ENCODE assay signal across 21 cellular contexts in genomic region chr16:51450913-51451312, GRCh38.
DNase-seq lines count a peak whose midpoint lies in the region; ATAC-seq, FAIRE-seq and TF ChIP-seq lines count a peak whose summit lies in the region.
"Had no signal": no experiment of that assay in that cellular context is flagged by ENCODE, and none has a peak within 500 bp of the region (broad histone marks: within the 10 kb centered on the region; RNA-seq: fewer than 3 reads in every experiment).

No MANE protein-coding gene starts in this region.

- H3K27ac Mint-ChIP-seq in Calu3 (ENCODE audit: unreplicated experiment), result peak overlapping the region; percentile 45
- H3K27ac Mint-ChIP-seq: CD4-positive, CD25-positive, alpha-beta regulatory T cell had no signal

- TF ChIP-seq CTCF in Calu3 (IDR thresholded peaks at IDR 0.05; ENCODE audit: unreplicated experiment) (no peak), esophagus muscularis mucosa (IDR thresholded peaks at IDR 0.05) (no peak), HepG2 (CRISPR knock-in tag; IDR thresholded peaks at IDR 0.05) (no peak), parathyroid adenoma (IDR thresholded peaks at IDR 0.05) (no peak)

- H4K20me1 ChIP-seq in HepG2 (ENCODE audit: insufficient read depth, low read length), result no peaks in the 10 kb centered on the region

- H3K4me1 Mint-ChIP-seq in Calu3 (ENCODE audit: low read depth, unreplicated experiment), result peaks cover 21% of the 10 kb centered on the region
- H3K4me1 Mint-ChIP-seq: CD4-positive, CD25-positive, alpha-beta regulatory T cell had no signal

- no peak overlapping the region for H3K4me2 ChIP-seq in HepG2 (ENCODE audit: low read depth, low read length)
- H3K4me2 ChIP-seq in parathyroid adenoma (ENCODE audit: low read length), result peak overlapping the region; percentile 34

- no peak overlapping the region for H3K4me3 Mint-ChIP-seq in Calu3 (ENCODE audit: low read depth, unreplicated experiment)
- H3K4me3 Mint-ChIP-seq: CD4-positive, CD25-positive, alpha-beta regulatory T cell had no signal

- no TSS peak for BruUV-seq in Calu3 (replicated peaks; lab: Mats Ljungman, UMichigan)
- BruUV-seq in HepG2 (replicated peaks; lab: Mats Ljungman, UMichigan), result no TSS peak

- TF ChIP-seq EP300 in esophagus muscularis mucosa (IDR thresholded peaks at IDR 0.05) (no peak), HepG2 (IDR thresholded peaks at IDR 0.05; ENCODE audit: low read depth in 2 of 2, low read length in 2 of 2) (no peak), HepG2 (CRISPR knock-in tag; IDR thresholded peaks at IDR 0.05; ENCODE audit: borderline replicate concordance) (no peak)

- ATAC-seq in HepG2 (peak; percentile 43; the same call in 2 of the 3 replicates), GM18873 (IDR thresholded peaks at IDR 0.05; ENCODE audit: low FRiP score, unreplicated experiment) (no peak)
- ATAC-seq: GM12878, HCT116 had no signal

- no peak for TF ChIP-seq POLR2A in esophagus muscularis mucosa (IDR thresholded peaks at IDR 0.05; ENCODE audit: low read depth)
- TF ChIP-seq POLR2A in HepG2 (IDR thresholded peaks at IDR 0.05; ENCODE audit: insufficient read depth in 1 of 2, low read depth in 2 of 2, low read length in 2 of 2), result no peak

- H3K9ac ChIP-seq in HepG2 (ENCODE audit: insufficient read depth, low read depth, low read length) (no peak overlapping the region), parathyroid adenoma (no peak overlapping the region)

- H3K36me3 ChIP-seq in esophagus muscularis mucosa (no peaks in the 10 kb centered on the region), HepG2 (replicated peaks in 1 of 2; ENCODE audit: control insufficient read depth in 1 of 2, insufficient read depth in 2 of 2, low read length in 2 of 2) (no peaks in the 10 kb centered on the region), parathyroid adenoma (ENCODE audit: control insufficient read depth, insufficient read depth, low read length) (no peaks in the 10 kb centered on the region)
- H3K36me3 ChIP-seq: BE2C, Peyer's patch had no signal

- no peak for FAIRE-seq in HepG2 (lab: Jason Lieb, UNC)
- FAIRE-seq: GM12878 had no signal

- H3K79me2 ChIP-seq in HepG2 (ENCODE audit: insufficient read depth, low read length) (no peaks in the 10 kb centered on the region), parathyroid adenoma (no peaks in the 10 kb centered on the region)

- H3K9me3 ChIP-seq in esophagus muscularis mucosa (no peaks in the 10 kb centered on the region), HepG2 (ENCODE audit: low read length) (no peaks in the 10 kb centered on the region), parathyroid adenoma (ENCODE audit: control insufficient read depth, low read length) (no peaks in the 10 kb centered on the region)
- H3K9me3 ChIP-seq: BE2C, Peyer's patch had no signal

- H2AFZ ChIP-seq in HepG2 (ENCODE audit: low read length), result no peak overlapping the region
- H2AFZ ChIP-seq in parathyroid adenoma, result peak overlapping the region; percentile 72

- H3K27ac ChIP-seq in esophagus muscularis mucosa (replicated peaks in 1 of 4), result no peak overlapping the region
- H3K27ac ChIP-seq in HepG2 (ENCODE audit: extremely low read length, insufficient read depth, low read length), result no peak overlapping the region
- no peak overlapping the region for H3K27ac ChIP-seq in parathyroid adenoma
- H3K27ac ChIP-seq: Peyer's patch had no signal

- H3K9me3 Mint-ChIP-seq in Calu3 (ENCODE audit: low read depth, unreplicated experiment), result peaks cover 2% of the 10 kb centered on the region

- intact Hi-C loops in Calu3 (cut with micrococcal nuclease; ENCODE audit: unreplicated experiment), result no loop called here
- intact Hi-C loops in esophagus muscularis mucosa (cut with DNase I), result no loop called here
- intact Hi-C loops in HepG2 (cut with micrococcal nuclease; ENCODE audit: unreplicated experiment), result no loop called here

- no peaks in the 10 kb centered on the region for H3K36me3 Mint-ChIP-seq in Calu3 (ENCODE audit: insufficient read depth, unreplicated experiment)
- H3K36me3 Mint-ChIP-seq: CD4-positive, CD25-positive, alpha-beta regulatory T cell had no signal

- H3K4me3 ChIP-seq in esophagus muscularis mucosa (no peak overlapping the region), HepG2 (replicated peaks in 1 of 3; ENCODE audit: insufficient read depth in 1 of 3, low read depth in 2 of 3, low read length in 3 of 3) (no peak overlapping the region), parathyroid adenoma (ENCODE audit: low read depth, low read length) (no peak overlapping the region)
- H3K4me3 ChIP-seq: GM12878, Peyer's patch had no signal

- CTCF ChIA-PET in Calu3 (lab: Charles Lee), result no interaction called here
- CTCF ChIA-PET in HepG2 (lab: Yijun Ruan, JAX; ENCODE audit: low intra/inter-chr PET ratio, low total read pairs), result no interaction called here

- in situ Hi-C loops in HepG2 (cut with HindIII; ENCODE audit: extremely low pct_ligation_motif_present, low pct_unique_long_range_greater_than_20kb), result no loop called here

- TF ChIP-seq RAD21 in HepG2 (CRISPR knock-in tag; IDR thresholded peaks at IDR 0.05), result no peak

- WGBS in esophagus muscularis mucosa, result 72% methylated on average over 3 of the region's 3 CpGs
- 30% methylated on average over 3 of the region's 3 CpGs for WGBS in HepG2 (ENCODE audit: low lambda C conversion rate)

- POLR2A ChIA-PET in HepG2 (lab: Yijun Ruan, JAX), result no interaction called here

- H3K4me1 ChIP-seq in esophagus muscularis mucosa, result no peaks in the 10 kb centered on the region
- no peaks in the 10 kb centered on the region for H3K4me1 ChIP-seq in HepG2 (ENCODE audit: insufficient read depth, low read length)
- H3K4me1 ChIP-seq in parathyroid adenoma, result peaks cover 6% of the 10 kb centered on the region
- H3K4me1 ChIP-seq: BE2C, Peyer's patch had no signal

- peaks cover 0 to 4% (median 0%) of the 10 kb centered on the region in 4 donors for H3K27me3 ChIP-seq in esophagus muscularis mucosa
- H3K27me3 ChIP-seq in HepG2 (ENCODE audit: control insufficient read depth in 1 of 2, insufficient read depth in 2 of 2, low read length in 2 of 2), result no peaks in the 10 kb centered on the region; a peak in 1 of 5 replicates
- no peaks in the 10 kb centered on the region for H3K27me3 ChIP-seq in parathyroid adenoma (ENCODE audit: control insufficient read depth, insufficient read depth, low read length)
- H3K27me3 ChIP-seq: BE2C, Peyer's patch had no signal

- H3K27me3 Mint-ChIP-seq in Calu3 (ENCODE audit: unreplicated experiment), result no peaks in the 10 kb centered on the region
- H3K27me3 Mint-ChIP-seq: CD4-positive, CD25-positive, alpha-beta regulatory T cell had no signal

- DNase-seq in Calu3 (no peak), esophagus muscularis mucosa (ENCODE audit: extremely low spot score) (peak; percentile 68), HepG2 (ENCODE audit: low spot score) (no peak), SHP77 treated with DMSO at 0.1 percent for 48 hours (lab: John Stamatoyannopoulos, UW) (no peak), epidermal melanocyte (ENCODE audit: insufficient read length, low spot score) (no peak)
- no peak for DNase-seq in activated CD4-positive, alpha-beta T cell treated with anti-CD3 and anti-CD28 coated beads, Interleukin-2, amount 50 U/mL, for 4 hours
- DNase-seq: BE2C; CD4-positive, CD25-positive, alpha-beta regulatory T cell; GOT3; MM.1S; NCI-H1092; NCI-H146; NCI-H2107; NCI-H2227 treated with DMSO at 0.1 percent for 48 hours; NCI-H510A treated with DMSO at 0.1 percent for 48 hours; NK-92 treated with Interleukin-12 subunit alpha and Interleukin-12 subunit beta, amount 100 ng/mL, for 24 hours; Peyer's patch had no signal

TF ChIP-seq in HepG2, 621 proteins besides CTCF, POLR2A, EP300 and RAD21:
- TF ChIP-seq ZNF292 (CRISPR knock-in tag; IDR thresholded peaks at IDR 0.05; ENCODE audit: borderline replicate concordance, low read depth), result no peak
- TF ChIP-seq RERE (CRISPR knock-in tag; IDR thresholded peaks at IDR 0.05; ENCODE audit: low read depth), result no peak
- TF ChIP-seq ZNF230 (CRISPR knock-in tag; IDR thresholded peaks at IDR 0.05), result no peak
